Comparison of ENCODE assay signal across 25 cellular contexts in the genomic region with DNA sequence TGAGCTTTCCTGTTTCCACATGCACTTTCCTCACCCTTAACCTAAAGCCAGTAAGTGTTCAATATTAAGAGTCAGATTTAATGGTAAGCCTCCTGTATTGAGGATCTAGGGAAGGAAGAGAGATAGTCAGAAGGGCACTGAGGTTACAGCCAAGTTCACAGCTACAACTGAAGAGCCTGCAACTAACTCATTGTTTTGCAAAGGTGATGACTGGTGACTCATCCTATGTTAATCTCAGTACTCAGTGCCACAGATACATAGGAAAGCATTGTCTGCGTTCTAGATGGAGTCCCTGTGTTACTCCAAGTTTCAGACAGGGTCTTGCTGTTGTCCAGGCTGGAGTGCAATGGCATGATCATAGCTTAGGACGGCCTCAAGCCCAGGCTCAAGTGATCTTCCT.
"Had no signal": no experiment of that assay in that cellular context is flagged by ENCODE, and none has a peak within 500 bp of the region (broad histone marks: within the 10 kb centered on the region; RNA-seq: fewer than 3 reads in every experiment).

No MANE protein-coding gene starts in this region.

- FAIRE-seq: small intestine had no signal

- H3K4me1 ChIP-seq: adrenal gland, ascending aorta, colonic mucosa, esophagus squamous epithelium, gastrocnemius medialis, left ventricle myocardium inferior, upper lobe of right lung had no signal

- H3K4me3 ChIP-seq: adrenal gland, ascending aorta, colonic mucosa, dorsolateral prefrontal cortex, esophagus squamous epithelium, gastrocnemius medialis, left ventricle myocardium inferior, thoracic aorta, upper lobe of right lung had no signal

- H3K27me3 ChIP-seq: adrenal gland, ascending aorta, brain microvascular endothelial cell, colonic mucosa, esophagus squamous epithelium, gastrocnemius medialis, upper lobe of right lung had no signal

- DNase-seq: activated CD4-positive, alpha-beta T cell treated with anti-CD3 and anti-CD28 coated beads for 1 hour; activated CD4-positive, alpha-beta T cell treated with anti-CD3 and anti-CD28 coated beads, Interleukin-2, amount 50 U/mL, for 1 hour; activated CD8-positive, alpha-beta T cell treated with anti-CD3 and anti-CD28 coated beads, Interleukin-2, amount 10 ng/mL, durations not matched to agents 7 days and 5 days; activated naive CD4-positive, alpha-beta T cell; activated T-cell treated with anti-CD3 and anti-CD28 coated beads, Interleukin-2, amount 50 U/mL, for 4 hours; adrenal gland; brain microvascular endothelial cell; colonic mucosa; dorsolateral prefrontal cortex; effector memory CD8-positive, alpha-beta T cell; esophagus squamous epithelium; gastrocnemius medialis; hypothalamus; left ventricle myocardium inferior; naive thymus-derived CD8-positive, alpha-beta T cell; small intestine; stimulated activated CD4-positive, alpha-beta T cell treated with anti-CD3 and anti-CD28 coated beads, Interleukin-15, amount 100 ng/mL, for 24 hours; stimulated activated CD4-positive, alpha-beta T cell treated with anti-CD3 and anti-CD28 coated beads, Interleukin-2, amount 100 ng/mL, for 48 hours; stimulated activated naive CD4-positive, alpha-beta T cell treated with Interleukin-2 at 50 U/mL for 16 hours; T-cell; upper lobe of right lung; WERI-Rb-1 had no signal

- H3K27ac ChIP-seq: adrenal gland, ascending aorta, brain microvascular endothelial cell, colonic mucosa, dorsolateral prefrontal cortex, esophagus squamous epithelium, gastrocnemius medialis, left ventricle myocardium inferior, thoracic aorta, upper lobe of right lung, WERI-Rb-1 had no signal

- ATAC-seq: activated CD8-positive, alpha-beta T cell treated with anti-CD3 and anti-CD28 coated beads, Interleukin-2, amount 10 ng/mL, durations not matched to agents 7 days and 5 days; activated T-cell treated with anti-CD3 and anti-CD28 coated beads, Interleukin-2, amount 50 U/mL, for 4 hours; effector memory CD8-positive, alpha-beta T cell; gastrocnemius medialis; naive thymus-derived CD8-positive, alpha-beta T cell; sciatic nerve; T-cell; upper lobe of right lung had no signal

- H3K9me3 ChIP-seq: adrenal gland, ascending aorta, colonic mucosa, esophagus squamous epithelium, gastrocnemius medialis, left ventricle myocardium inferior, thoracic aorta, upper lobe of right lung had no signal

- H3K36me3 ChIP-seq: adrenal gland, ascending aorta, brain microvascular endothelial cell, colonic mucosa, esophagus squamous epithelium, gastrocnemius medialis, left ventricle myocardium inferior, thoracic aorta, upper lobe of right lung, WERI-Rb-1 had no signal
